8 cellular contexts compared by ENCODE assay signal in the genomic region with DNA sequence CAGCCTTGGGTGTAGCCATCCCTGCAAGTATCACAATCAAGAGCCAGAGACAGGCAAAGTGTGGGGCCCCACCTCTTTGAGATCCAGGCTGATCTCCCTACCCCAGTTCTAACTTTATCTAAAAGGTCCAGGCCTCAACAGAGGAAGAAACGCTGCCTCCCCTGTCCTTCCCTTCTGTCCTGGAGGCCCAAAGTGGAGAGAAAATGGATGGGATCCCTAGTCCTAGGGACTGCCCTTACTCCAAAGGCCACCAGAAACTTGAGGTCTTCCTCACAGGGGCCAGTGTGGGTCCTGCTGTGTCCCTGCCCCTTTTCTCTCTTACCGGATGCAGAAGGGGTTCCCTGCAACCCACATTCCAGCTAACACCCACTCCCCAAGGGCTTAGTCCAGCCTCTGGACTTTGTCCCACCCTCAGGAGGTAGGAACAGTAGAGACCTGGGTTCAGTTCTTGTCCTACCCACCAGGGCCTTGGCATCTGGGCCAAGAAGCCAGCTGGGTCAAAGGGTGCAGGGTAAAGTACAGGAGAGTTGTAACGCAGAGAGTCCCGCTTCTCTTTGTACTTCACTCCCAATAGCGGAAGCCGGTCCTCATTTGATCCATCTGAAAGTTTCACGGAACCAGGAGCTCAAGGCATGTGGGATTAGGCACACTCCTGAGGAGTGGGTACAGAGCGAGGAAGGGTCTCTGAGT. TPM values are rescaled to one million over a fixed set of nuclear protein-coding genes. Genes with fewer than 3 reads are reported as not detected.
DNase-seq lines count a peak whose midpoint lies in the region; ATAC-seq and TF ChIP-seq lines count a peak whose summit lies in the region.

No MANE protein-coding gene starts in this region.

- DNase-seq in EH (ENCODE audit: low read depth) (peak; percentile 10), OCI-M1 (lab: John Stamatoyannopoulos, UW) (peak; percentile 62), epithelial cell of esophagus (ENCODE audit: low read depth) (no peak), ovary (peak in 1 of 5 donors; percentile 41), T1000 (lab: John Stamatoyannopoulos, UW) (no peak), DMS53 (lab: John Stamatoyannopoulos, UW) (no peak)

- 20 to 32% (median 27%) methylated on average over 8 of the region's 8 CpGs for WGBS in ovary, 3 donors

- H3K4me3 ChIP-seq in epithelial cell of esophagus (ENCODE audit: low read length), result peak overlapping the region; percentile 84
- peak overlapping the region; percentile 66 for H3K4me3 ChIP-seq in ovary

- no peaks in the 10 kb centered on the region for H3K36me3 ChIP-seq in ovary

- H3K4me1 ChIP-seq in ovary (ENCODE audit: insufficient read depth), result peaks cover 26% of the 10 kb centered on the region

- H3K9me3 ChIP-seq in ovary, result no peaks in the 10 kb centered on the region

- intact Hi-C loops in ovary (cut with DNase I), result no loop called here

- no peak for TF ChIP-seq EP300 in ovary (IDR thresholded peaks at IDR 0.05)

- no peak for TF ChIP-seq POLR2A in ovary (IDR thresholded peaks at IDR 0.05)

- H3K27ac ChIP-seq in ovary, result peak overlapping the region; percentile 93 to 96

- ATAC-seq in GM21576 (IDR thresholded peaks at IDR 0.05; ENCODE audit: unreplicated experiment), result no peak
- ATAC-seq in GM19351 (IDR thresholded peaks at IDR 0.05; ENCODE audit: unreplicated experiment), result no peak

- no peaks in the 10 kb centered on the region for H3K27me3 ChIP-seq in ovary

- TF ChIP-seq CTCF in epithelial cell of esophagus (IDR thresholded peaks at IDR 0.05; ENCODE audit: insufficient read depth, low read depth, low read length, missing control alignments) (no peak), ovary (IDR thresholded peaks at IDR 0.05) (no peak)

RNA-seq across cellular contexts. Expression of gene HDGF, which starts 1.9 kb away (rescaled TPM):
- 100 to 1,000 TPM in 6 of 7 donors, 10 to 100 TPM in 1; 81.1 to 175 (median 146) TPM for total RNA-seq in ovary
- 100 to 1,000 TPM; 104 to 184 TPM for polyA plus RNA-seq in ovary

RNA-seq across cellular contexts. Expression of gene MRPL24, which starts 8.7 kb away (rescaled TPM):
- 10 to 100 TPM; 23.1 to 83.3 (median 61.8) TPM for total RNA-seq in ovary
- polyA plus RNA-seq in ovary, result 100 to 1,000 TPM in 1 of 2 donors, 10 to 100 TPM in 1; 71.3 to 173 TPM

RNA-seq across cellular contexts. Expression of gene PRCC, which starts 17.8 kb away (rescaled TPM):
- 10 to 100 TPM; 24.7 to 65.2 (median 50.9) TPM for total RNA-seq in ovary
- polyA plus RNA-seq in ovary, result 10 to 100 TPM; 38.6 to 72.5 TPM

RNA-seq across cellular contexts. Expression of gene ISG20L2, which starts 21.0 kb away (rescaled TPM):
- 10 to 100 TPM; 11.7 to 33.8 (median 26.1) TPM for total RNA-seq in ovary
- 10 to 100 TPM; 13.6 to 58.7 TPM for polyA plus RNA-seq in ovary

RNA-seq across cellular contexts. Expression of gene METTL25B, which starts 21.3 kb away (rescaled TPM):
- 10 to 100 TPM; 22.4 to 39.6 (median 33.2) TPM for total RNA-seq in ovary
- polyA plus RNA-seq in ovary, result 10 to 100 TPM; 18.1 to 33.2 TPM

Comparison
In these comparisons a context has a peak if more than half of its experiments do, and no peak if none do; other contexts are left out.
1. DNase-seq: peak in EH (single experiment) and OCI-M1 (single experiment); none in epithelial cell of esophagus (single experiment), T1000 (single experiment) and DMS53 (single experiment).